Comparison of ENCODE assay signal across 8 cellular contexts in genomic region chr17:77282524-77283515, GRCh38.
DNase-seq lines count a peak whose midpoint lies in the region; ATAC-seq and TF ChIP-seq lines count a peak whose summit lies in the region.

No MANE protein-coding gene starts in this region.

- intact Hi-C loops in activated CD4-positive, alpha-beta T cell treated with anti-CD3 and anti-CD28 coated beads for 36 hours (cut with DNase I, micrococcal nuclease): loop anchor here in 1 of 2 experiments (5.0 to 10.0 kb wide), 2 partner anchors 89 to 828 kb away; partner anchors contain the start of gene UBE2O
- intact Hi-C loops in tibial artery (cut with DNase I; ENCODE audit: low total_unique reads): no loop called here

- H3K27ac ChIP-seq in iPS-20b (ENCODE audit: low read length) (no peak overlapping the region), tibial artery (no peak overlapping the region)

- CTCF ChIA-PET in activated CD4-positive, alpha-beta T cell treated with anti-CD3 and anti-CD28 coated beads for 36 hours (lab: Charles Lee): interaction anchor here (0.6 kb wide), 1 partner anchor 153 kb away, joined by 3 read pairs; no protein-coding TSS in a partner anchor

- POLR2A ChIA-PET in activated CD4-positive, alpha-beta T cell treated with anti-CD3 and anti-CD28 coated beads for 36 hours (lab: Charles Lee): interaction anchor here (0.6 kb wide), 1 partner anchor 274 kb away, joined by 4 read pairs; no protein-coding TSS in a partner anchor

- H3K4me1 Mint-ChIP-seq in activated CD4-positive, alpha-beta T cell treated with anti-CD3 and anti-CD28 coated beads for 36 hours: peaks cover 20% of the 10 kb centered on the region
- H3K4me1 Mint-ChIP-seq in type B pancreatic cell (ENCODE audit: unreplicated experiment): peaks cover 31% of the 10 kb centered on the region

- no peak for ATAC-seq in activated CD4-positive, alpha-beta T cell treated with anti-CD3 and anti-CD28 coated beads for 36 hours

- no peak overlapping the region for H3K27ac Mint-ChIP-seq in activated CD4-positive, alpha-beta T cell treated with anti-CD3 and anti-CD28 coated beads for 36 hours
- peak overlapping the region; percentile 94 for H3K27ac Mint-ChIP-seq in type B pancreatic cell

- H3K4me1 ChIP-seq in iPS-20b (ENCODE audit: insufficient read depth, low read length): peaks cover 15% of the 10 kb centered on the region; the same call in 1 of the 2 replicates
- H3K4me1 ChIP-seq in tibial artery: peaks cover 0 to 49% (median 27%) of the 10 kb centered on the region in 4 donors

- DNase-seq in activated CD4-positive, alpha-beta T cell treated with anti-CD3 and anti-CD28 coated beads for 36 hours: peak; percentile 43
- DNase-seq in activated CD4-positive, alpha-beta T cell treated with anti-CD3 and anti-CD28 coated beads for 48 hours: no peak
- peak; percentile 6 for DNase-seq in T-helper 22 cell (ENCODE audit: low read depth)
- DNase-seq in type B pancreatic cell (ENCODE audit: extremely low spot score, unreplicated experiment): no peak
- DNase-seq in germinal center (ENCODE audit: low spot score): no peak
- DNase-seq in tibial artery: no peak
- no peak for DNase-seq in NCI-H345 treated with DMSO at 0.1 percent for 48 hours (lab: John Stamatoyannopoulos, UW; ENCODE audit: unreplicated experiment)

- peak overlapping the region; percentile 85 for H3K4me3 ChIP-seq in iPS-20b (ENCODE audit: low read length)
- no peak overlapping the region for H3K4me3 ChIP-seq in tibial artery

- peaks cover 11% of the 10 kb centered on the region for H3K27me3 Mint-ChIP-seq in activated CD4-positive, alpha-beta T cell treated with anti-CD3 and anti-CD28 coated beads for 36 hours
- peaks cover 35% of the 10 kb centered on the region for H3K27me3 Mint-ChIP-seq in type B pancreatic cell

- H3K27me3 ChIP-seq in iPS-20b (ENCODE audit: insufficient read depth, low read length) (peaks cover 31% of the 10 kb centered on the region), tibial artery (peaks cover 0 to 53% of the 10 kb centered on the region in 2 donors)

- peak overlapping the region; percentile 68 for H3K4me3 Mint-ChIP-seq in activated CD4-positive, alpha-beta T cell treated with anti-CD3 and anti-CD28 coated beads for 36 hours
- peak overlapping the region; percentile 93 for H3K4me3 Mint-ChIP-seq in type B pancreatic cell

- no peaks in the 10 kb centered on the region for H3K36me3 Mint-ChIP-seq in activated CD4-positive, alpha-beta T cell treated with anti-CD3 and anti-CD28 coated beads for 36 hours (ENCODE audit: low read depth)
- H3K36me3 Mint-ChIP-seq in type B pancreatic cell: no peaks in the 10 kb centered on the region

- H3K9me3 ChIP-seq in iPS-20b (ENCODE audit: insufficient read depth, low read depth, low read length): no peaks in the 10 kb centered on the region
- H3K9me3 ChIP-seq in tibial artery: no peaks in the 10 kb centered on the region

- no peaks in the 10 kb centered on the region for H3K36me3 ChIP-seq in iPS-20b (ENCODE audit: insufficient read depth, low read depth, low read length)
- H3K36me3 ChIP-seq in tibial artery: no peaks in the 10 kb centered on the region

- H3K9me3 Mint-ChIP-seq in activated CD4-positive, alpha-beta T cell treated with anti-CD3 and anti-CD28 coated beads for 36 hours (ENCODE audit: low read depth): no peaks in the 10 kb centered on the region
- no peaks in the 10 kb centered on the region for H3K9me3 Mint-ChIP-seq in type B pancreatic cell

- TF ChIP-seq CTCF in type B pancreatic cell (conservative IDR thresholded peaks at IDR 0.05) (no peak), tibial artery (IDR thresholded peaks at IDR 0.05) (no peak)

- peak overlapping the region; percentile 63; the same call in 1 of the 2 replicates for H3K9ac ChIP-seq in iPS-20b (ENCODE audit: low read depth, low read length)

Comparison
In these comparisons a context has a peak if more than half of its experiments do, and no peak if none do; other contexts are left out.
1. DNase-seq: peak in activated CD4-positive, alpha-beta T cell treated with anti-CD3 and anti-CD28 coated beads for 36 hours (single experiment) and T-helper 22 cell (single experiment); none in activated CD4-positive, alpha-beta T cell treated with anti-CD3 and anti-CD28 coated beads for 48 hours (single experiment), type B pancreatic cell (single experiment), germinal center (single experiment), tibial artery (0 of 2) and NCI-H345 treated with DMSO at 0.1 percent for 48 hours (single experiment).